16 cellular contexts compared by ENCODE assay signal in the genomic region with DNA sequence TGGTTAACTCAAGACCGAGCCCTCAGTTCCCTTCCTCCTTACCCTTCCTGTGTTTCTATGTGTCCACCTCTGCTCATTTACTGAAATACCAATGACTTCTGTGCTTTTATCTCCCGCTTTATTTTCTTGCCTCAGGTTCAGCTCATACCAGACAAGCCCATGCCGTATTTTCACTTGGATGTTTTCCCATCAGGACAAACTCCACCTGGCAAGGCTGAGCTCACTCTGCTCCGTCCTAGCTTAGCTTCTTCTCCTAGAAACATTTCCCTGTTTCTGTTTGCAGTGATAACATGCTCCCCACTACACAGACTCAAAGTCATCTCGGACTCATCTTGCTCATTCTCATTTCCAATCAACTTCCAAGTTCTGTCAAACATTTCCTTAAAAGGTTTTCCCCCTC. TPM values are rescaled to one million over a fixed set of nuclear protein-coding genes. Genes with fewer than 3 reads are reported as not detected.
A peak's percentile ranks its signal among the peaks of the same experiment; 100 is the strongest.
DNase-seq lines count a peak whose midpoint lies in the region; ATAC-seq, FAIRE-seq and TF ChIP-seq lines count a peak whose summit lies in the region.
"Had no signal": no experiment of that assay in that cellular context is flagged by ENCODE, and none has a peak within 500 bp of the region (broad histone marks: within the 10 kb centered on the region; RNA-seq: fewer than 3 reads in every experiment).

No MANE protein-coding gene starts in this region.

- H4K8ac ChIP-seq in IMR-90 (ENCODE audit: low read depth in 2 of 2, low read length in 2 of 2) = no peak overlapping the region

- no peak overlapping the region for H3K14ac ChIP-seq in IMR-90 (replicated peaks; ENCODE audit: low read depth, low read length)

- no peak overlapping the region for H4K5ac ChIP-seq in IMR-90 (ENCODE audit: low read depth, low read length)

- H3K27ac ChIP-seq in IMR-90 (ENCODE audit: insufficient read depth, low read length) = no peak overlapping the region
- H3K27ac ChIP-seq in foreskin keratinocyte = no peak overlapping the region
- no peak overlapping the region for H3K27ac ChIP-seq in small intestine (ENCODE audit: low read depth in 1 of 2, low read length in 1 of 2)
- H3K27ac ChIP-seq in esophagus squamous epithelium = no peak overlapping the region

- CTCF ChIA-PET in IMR-90 (lab: Yijun Ruan, JAX) = no interaction called here

- FAIRE-seq in small intestine (lab: Jason Lieb, UNC) = no peak
- FAIRE-seq in RCC 7860 (lab: Jason Lieb, UNC) = no peak
- FAIRE-seq: A204.1, GM12878, GM18507 had no signal

- intact Hi-C loops in IMR-90 (cut with micrococcal nuclease) = no loop called here
- intact Hi-C loops in mucosa of descending colon (cut with DNase I, micrococcal nuclease) = no loop called here
- intact Hi-C loops in esophagus squamous epithelium (cut with DNase I) = no loop called here

- ATAC-seq in IMR-90 (ENCODE audit: low read depth) (no peak), foreskin keratinocyte (peak; percentile 43), mucosa of descending colon (peak; percentile 34), GM21619 (IDR thresholded peaks at IDR 0.05; ENCODE audit: unreplicated experiment) (no peak)
- ATAC-seq: GM12878 had no signal

- WGBS in IMR-90 (ENCODE audit: extremely low coverage in 2 of 2, insufficient read length in 1 of 2), 2 experiments = 83% methylated on average over 5 of the region's 5 CpGs; no CpG with 5 or more reads in 1 of the 2 experiments
- 8 to 56% (median 33%) methylated on average over 5 of the region's 5 CpGs for WGBS in small intestine, 3 donors
- 42 to 53% methylated on average over 5 of the region's 5 CpGs for WGBS in esophagus squamous epithelium, 2 donors

- dilution Hi-C loops in IMR-90 (cut with HindIII; ENCODE audit: low sequenced_read_pairs, unreplicated experiment) = no loop called here

- no peak overlapping the region for H2BK20ac ChIP-seq in IMR-90 (ENCODE audit: low read depth, low read length)

- no TSS peak for BruUV-seq in IMR-90 (replicated peaks; lab: Mats Ljungman, UMichigan)

- H3K9me1 ChIP-seq in IMR-90 (ENCODE audit: insufficient read depth, low read length) = peaks cover 2% of the 10 kb centered on the region; the same call in 1 of the 2 replicates

- H3K18ac ChIP-seq in IMR-90 (ENCODE audit: low read depth, low read length) = no peak overlapping the region

- POLR2A ChIA-PET in IMR-90 (lab: Charles Lee; ENCODE audit: unreplicated experiment) = no interaction called here

- H2AK5ac ChIP-seq in IMR-90 (ENCODE audit: low read depth, low read length) = no peak overlapping the region

- TF ChIP-seq RAD21 in IMR-90 (IDR thresholded peaks at IDR 0.05; ENCODE audit: low read length) = no peak

- H3K9ac ChIP-seq in IMR-90 (ENCODE audit: low read depth, low read length) = no peak overlapping the region

- H3K9me3 ChIP-seq in IMR-90 (ENCODE audit: control insufficient read depth, insufficient read depth, low read length) (no peaks in the 10 kb centered on the region), mucosa of descending colon (no peaks in the 10 kb centered on the region), small intestine (ENCODE audit: control insufficient read depth, low read depth) (no peaks in the 10 kb centered on the region), esophagus squamous epithelium (no peaks in the 10 kb centered on the region)
- H3K9me3 ChIP-seq: HAP-1 had no signal

- H3K56ac ChIP-seq in IMR-90 (ENCODE audit: extremely low read depth, insufficient read depth, low read length) = no peak overlapping the region

- no peak overlapping the region for H3K4me3 ChIP-seq in IMR-90 (ENCODE audit: insufficient read depth, low read depth, low read length)
- no peak overlapping the region for H3K4me3 ChIP-seq in mucosa of descending colon
- no peak overlapping the region for H3K4me3 ChIP-seq in small intestine (ENCODE audit: low read depth in 1 of 2, low read length in 2 of 2)
- no peak overlapping the region for H3K4me3 ChIP-seq in esophagus squamous epithelium
- H3K4me3 ChIP-seq: GM12878, HAP-1 had no signal

- H3K4ac ChIP-seq in IMR-90 (ENCODE audit: low read depth, low read length) = no peak overlapping the region

- in situ Hi-C loops in IMR-90 (cut with MboI; ENCODE audit: low sequenced_read_pairs) = no loop called here

- H3K27me3 ChIP-seq in IMR-90 (ENCODE audit: control insufficient read depth, insufficient read depth, low read length) (no peaks in the 10 kb centered on the region), foreskin keratinocyte (peaks cover 21% of the 10 kb centered on the region), small intestine (ENCODE audit: control insufficient read depth in 2 of 2, insufficient read depth in 2 of 2, low read length in 2 of 2) (no peaks in the 10 kb centered on the region), esophagus squamous epithelium (no peaks in the 10 kb centered on the region)

- TF ChIP-seq CTCF in IMR-90 (conservative IDR thresholded peaks at IDR 0.05; ENCODE audit: low read depth, low read length) = no peak
- TF ChIP-seq CTCF in foreskin keratinocyte (conservative IDR thresholded peaks at IDR 0.05) = no peak
- no peak for TF ChIP-seq CTCF in mucosa of descending colon (IDR thresholded peaks at IDR 0.05)
- TF ChIP-seq CTCF in esophagus squamous epithelium (IDR thresholded peaks at IDR 0.05) = no peak

- peaks cover 1% of the 10 kb centered on the region; the same call in 1 of the 2 replicates for H3K4me1 ChIP-seq in IMR-90 (ENCODE audit: control insufficient read depth, insufficient read depth, low read length)
- H3K4me1 ChIP-seq in foreskin keratinocyte = no peaks in the 10 kb centered on the region
- no peaks in the 10 kb centered on the region for H3K4me1 ChIP-seq in mucosa of descending colon (ENCODE audit: low read depth)
- H3K4me1 ChIP-seq in small intestine (ENCODE audit: control insufficient read depth in 2 of 2, insufficient read depth in 1 of 2, low read depth in 1 of 2, low read length in 1 of 2) = no peaks in the 10 kb centered on the region
- no peaks in the 10 kb centered on the region for H3K4me1 ChIP-seq in esophagus squamous epithelium
- H3K4me1 ChIP-seq: HAP-1 had no signal

- no peak overlapping the region for H3K4me2 ChIP-seq in IMR-90 (ENCODE audit: low read depth, low read length)

- no peaks in the 10 kb centered on the region for H4K20me1 ChIP-seq in IMR-90 (ENCODE audit: insufficient read depth, low read length)

- no peak overlapping the region for H2AK9ac ChIP-seq in IMR-90 (replicated peaks; ENCODE audit: low read depth, low read length, poor library complexity)

- H3K36me3 ChIP-seq in IMR-90 (ENCODE audit: control insufficient read depth, insufficient read depth, low read length) (no peaks in the 10 kb centered on the region), mucosa of descending colon (ENCODE audit: low read depth) (no peaks in the 10 kb centered on the region), small intestine (ENCODE audit: control insufficient read depth in 2 of 2, insufficient read depth in 2 of 2, low read length in 2 of 2) (no peaks in the 10 kb centered on the region), esophagus squamous epithelium (no peaks in the 10 kb centered on the region)
- H3K36me3 ChIP-seq: HAP-1 had no signal

- no peak overlapping the region for H2BK120ac ChIP-seq in IMR-90 (ENCODE audit: low read depth, low read length)

- no peak for DNase-seq in IMR-90
- peak; percentile 7 to 36 for DNase-seq in foreskin keratinocyte
- peak in 1 of 3 donors; percentile 18 for DNase-seq in mucosa of descending colon
- peak; percentile 76 for DNase-seq in small intestine
- no peak for DNase-seq in esophagus squamous epithelium (lab: John Stamatoyannopoulos, UW)
- no peak for DNase-seq in RCC 7860 (ENCODE audit: low spot score)
- DNase-seq: C1 segment of cervical spinal cord; Calu3; CD4-positive, alpha-beta T cell; DMS 273 treated with DMSO at 0.1 percent for 48 hours; GOT3 had no signal

- no peak overlapping the region for H2BK5ac ChIP-seq in IMR-90 (ENCODE audit: low read depth, low read length, poor library complexity, severe bottlenecking)

- H4K91ac ChIP-seq in IMR-90 (ENCODE audit: insufficient read depth, low read depth, low read length) = 0 out of 2 replicates have a peak overlapping the region, but pooled peaks have one; percentile 12

- TF ChIP-seq POLR2A in IMR-90 (IDR thresholded peaks at IDR 0.05; ENCODE audit: low read depth, low read length) = no peak
- no peak for TF ChIP-seq POLR2A in esophagus squamous epithelium (IDR thresholded peaks at IDR 0.05)

- H3K79me1 ChIP-seq in IMR-90 (ENCODE audit: low read depth in 1 of 2, low read length in 2 of 2) = no peaks in the 10 kb centered on the region

- no peak overlapping the region for H2BK15ac ChIP-seq in IMR-90 (ENCODE audit: low read depth, low read length)

- H3K23ac ChIP-seq in IMR-90 (ENCODE audit: low read depth, low read length) = no peak overlapping the region

- H2AFZ ChIP-seq in IMR-90 (replicated peaks; ENCODE audit: low read length, poor library complexity) = no peak overlapping the region

TF ChIP-seq in IMR-90, 13 proteins besides CTCF, POLR2A, EP300 and RAD21 (continues in another document):
- no peak for TF ChIP-seq SMC3 (IDR thresholded peaks at IDR 0.05; ENCODE audit: low read depth, low read length)
- TF ChIP-seq, protein P1, sequence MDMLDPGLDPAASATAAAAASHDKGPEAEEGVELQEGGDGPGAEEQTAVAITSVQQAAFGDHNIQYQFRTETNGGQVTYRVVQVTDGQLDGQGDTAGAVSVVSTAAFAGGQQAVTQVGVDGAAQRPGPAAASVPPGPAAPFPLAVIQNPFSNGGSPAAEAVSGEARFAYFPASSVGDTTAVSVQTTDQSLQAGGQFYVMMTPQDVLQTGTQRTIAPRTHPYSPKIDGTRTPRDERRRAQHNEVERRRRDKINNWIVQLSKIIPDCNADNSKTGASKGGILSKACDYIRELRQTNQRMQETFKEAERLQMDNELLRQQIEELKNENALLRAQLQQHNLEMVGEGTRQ (IDR thresholded peaks at IDR 0.05; ENCODE audit: low read depth, low read length) = no peak
- TF ChIP-seq RFX5 (IDR thresholded peaks at IDR 0.05; ENCODE audit: low read depth, low read length) = no peak
- no peak for TF ChIP-seq NFE2L2 (IDR thresholded peaks at IDR 0.05; ENCODE audit: low read depth, low read length)
- TF ChIP-seq RCOR1 (IDR thresholded peaks at IDR 0.05; ENCODE audit: insufficient replicate concordance, low read length) = no peak
- no peak for TF ChIP-seq BHLHE40 (IDR thresholded peaks at IDR 0.05; ENCODE audit: low read depth, low read length)
- TF ChIP-seq MAFK (IDR thresholded peaks at IDR 0.05; ENCODE audit: low read depth, low read length) = no peak
- TF ChIP-seq MAZ (IDR thresholded peaks at IDR 0.05; ENCODE audit: borderline replicate concordance, low read depth, low read length) = no peak

RNA-seq across cellular contexts. Expression of a gene that starts 56.9 kb away (rescaled TPM):
- total RNA-seq in IMR-90 (2012; rRNA removed) = 22.4 and 28.1 TPM in 2 replicates
- 17.5 and 18.1 TPM in 2 replicates for polyA plus RNA-seq in IMR-90 (2012; rRNA removed)
- 6.0 and 9.4 TPM in 2 replicates for polyA plus RNA-seq in IMR-90 (2012; cell fraction: cytosol; rRNA removed)
- polyA plus RNA-seq in IMR-90 (2012; cell fraction: nucleus; rRNA removed; ENCODE audit: low replicate concordance) = 5.7 and 34.9 TPM in 2 replicates
- 19.3 and 27.4 TPM in 2 replicates for total RNA-seq in foreskin keratinocyte
- 19.8 and 23.2 TPM in 2 replicates for polyA plus RNA-seq in foreskin keratinocyte
- total RNA-seq in mucosa of descending colon = 10 to 100 TPM; 23.7 to 28.3 (median 26.5) TPM
- 10 to 100 TPM in 2 of 3 donors, 1 to 10 TPM in 1; 5.4 to 16.5 (median 12.7) TPM for polyA plus RNA-seq in small intestine
- total RNA-seq in esophagus squamous epithelium = 10 to 100 TPM; 11.2 to 15.6 (median 11.4) TPM

Comparison
In these comparisons a context has a peak if more than half of its experiments do, and no peak if none do; other contexts are left out.
1. ATAC-seq: peak in foreskin keratinocyte (single experiment) and mucosa of descending colon (single experiment); none in IMR-90 (single experiment) and GM21619 (single experiment).
2. DNase-seq: peak in foreskin keratinocyte (2 of 2) and small intestine (single experiment); none in IMR-90 (single experiment), esophagus squamous epithelium (single experiment) and RCC 7860 (single experiment).